ENCODE assay signal across 22 cellular contexts in genomic region chr5:133386662-133387061, GRCh38.
DNase-seq lines count a peak whose midpoint lies in the region; ATAC-seq and TF ChIP-seq lines count a peak whose summit lies in the region.
"Had no signal": no experiment of that assay in that cellular context is flagged by ENCODE, and none has a peak within 500 bp of the region (broad histone marks: within the 10 kb centered on the region; RNA-seq: fewer than 3 reads in every experiment).

No MANE protein-coding gene starts in this region.

- H3K9me2 ChIP-seq in hepatocyte (replicated peaks; ENCODE audit: insufficient read depth), result no peaks in the 10 kb centered on the region

- no peak overlapping the region for H3K4ac ChIP-seq in H9 (ENCODE audit: low read depth, low read length)

- H2BK120ac ChIP-seq in H9 (ENCODE audit: low read depth, low read length, poor library complexity, severe bottlenecking), result no peak overlapping the region

- no peak overlapping the region for H2BK12ac ChIP-seq in H9 (ENCODE audit: insufficient read length, low read depth, low read length)

- no peak overlapping the region for H3K23ac ChIP-seq in H9 (ENCODE audit: insufficient read length, low read depth, low read length)

- no peak overlapping the region for H3K4me3 ChIP-seq in dorsolateral prefrontal cortex
- H3K4me3 ChIP-seq in hepatocyte, result no peak overlapping the region
- H3K4me3 ChIP-seq: A549, GM23248, MG63 had no signal

- no peak overlapping the region for H4K91ac ChIP-seq in H9 (ENCODE audit: insufficient read length, low read depth, low read length)

- H2AFZ ChIP-seq in H9 (ENCODE audit: low read length) (no peak overlapping the region), hepatocyte (no peak overlapping the region)
- H2AFZ ChIP-seq: GM23248 had no signal

- no peak overlapping the region for H2BK15ac ChIP-seq in H9 (ENCODE audit: low read depth, low read length)

- no peak overlapping the region for H4K5ac ChIP-seq in H9 (ENCODE audit: insufficient read length, low read depth, low read length)

- no peak overlapping the region for H2BK5ac ChIP-seq in H9 (ENCODE audit: insufficient read length, low read length)

- no peak overlapping the region for H2BK20ac ChIP-seq in H9 (ENCODE audit: low read depth, low read length, poor library complexity, severe bottlenecking)

- H3K4me3 Mint-ChIP-seq in activated T-cell treated with anti-CD3 and anti-CD28 coated beads, Interleukin-2, amount 50 U/mL, for 24 hours, result no peak overlapping the region
- H3K4me3 Mint-ChIP-seq in H9, result no peak overlapping the region
- no peak overlapping the region for H3K4me3 Mint-ChIP-seq in activated CD4-positive, alpha-beta memory T cell treated with anti-CD3 and anti-CD28 coated beads, Interleukin-2, amount 10 ng/mL, durations not matched to agents 7 days and 5 days
- H3K4me3 Mint-ChIP-seq: CD4-positive, alpha-beta T cell had no signal

- H4K20me1 ChIP-seq in H9 (ENCODE audit: control insufficient read depth, insufficient read depth, insufficient read length) (no peaks in the 10 kb centered on the region), hepatocyte (ENCODE audit: insufficient read depth, poor library complexity, severe bottlenecking) (no peaks in the 10 kb centered on the region)

- H3K27me3 Mint-ChIP-seq in activated T-cell treated with anti-CD3 and anti-CD28 coated beads, Interleukin-2, amount 50 U/mL, for 24 hours, result peaks cover 40% of the 10 kb centered on the region
- H3K27me3 Mint-ChIP-seq in H9 (ENCODE audit: low read depth), result peaks cover 3% of the 10 kb centered on the region; the same call in 1 of the 2 replicates
- H3K27me3 Mint-ChIP-seq in activated CD4-positive, alpha-beta memory T cell treated with anti-CD3 and anti-CD28 coated beads, Interleukin-2, amount 10 ng/mL, durations not matched to agents 7 days and 5 days, result peaks cover 24% of the 10 kb centered on the region

- no peaks in the 10 kb centered on the region for H3K23me2 ChIP-seq in H9 (ENCODE audit: insufficient read length, low read depth, low read length, poor library complexity, severe bottlenecking)

- no peak overlapping the region for H4K8ac ChIP-seq in H9 (replicated peaks; ENCODE audit: insufficient read length, low read depth, low read length)

- no peak for TF ChIP-seq CTCF in H9 (conservative IDR thresholded peaks at IDR 0.05)
- TF ChIP-seq CTCF in dorsolateral prefrontal cortex (IDR thresholded peaks at IDR 0.05 in 54 of 56, conservative IDR thresholded peaks at IDR 0.05 in 2 of 56; ENCODE audit: low read depth in 1 of 56, partially characterized antibody in 56 of 56), result no peak
- TF ChIP-seq CTCF in hepatocyte (IDR thresholded peaks at IDR 0.05; ENCODE audit: poor library complexity), result no peak

- H3K9ac ChIP-seq in H9 (ENCODE audit: extremely low read depth, insufficient read length, low read length), result no peak overlapping the region
- H3K9ac ChIP-seq: GM23248 had no signal

- peaks cover 3% of the 10 kb centered on the region for H3K4me1 Mint-ChIP-seq in activated T-cell treated with anti-CD3 and anti-CD28 coated beads, Interleukin-2, amount 50 U/mL, for 24 hours (ENCODE audit: low read depth)
- H3K4me1 Mint-ChIP-seq in H9, result peaks cover 19 to 26% of the 10 kb centered on the region in 2 experiments
- no peaks in the 10 kb centered on the region for H3K4me1 Mint-ChIP-seq in activated CD4-positive, alpha-beta memory T cell treated with anti-CD3 and anti-CD28 coated beads, Interleukin-2, amount 10 ng/mL, durations not matched to agents 7 days and 5 days

- H3K9me3 Mint-ChIP-seq in activated T-cell treated with anti-CD3 and anti-CD28 coated beads, Interleukin-2, amount 50 U/mL, for 24 hours, result no peaks in the 10 kb centered on the region
- no peaks in the 10 kb centered on the region for H3K9me3 Mint-ChIP-seq in H9
- H3K9me3 Mint-ChIP-seq in activated CD4-positive, alpha-beta memory T cell treated with anti-CD3 and anti-CD28 coated beads, Interleukin-2, amount 10 ng/mL, durations not matched to agents 7 days and 5 days, result no peaks in the 10 kb centered on the region
- H3K9me3 Mint-ChIP-seq: CD4-positive, alpha-beta T cell had no signal

- CTCF ChIA-PET in activated CD4-positive, alpha-beta memory T cell treated with anti-CD3 and anti-CD28 coated beads, Interleukin-2, amount 10 ng/mL, durations not matched to agents 7 days and 5 days (lab: Charles Lee), result no interaction called here

- no peak overlapping the region for H3K27ac Mint-ChIP-seq in activated T-cell treated with anti-CD3 and anti-CD28 coated beads, Interleukin-2, amount 50 U/mL, for 24 hours
- no peak overlapping the region for H3K27ac Mint-ChIP-seq in H9
- no peak overlapping the region for H3K27ac Mint-ChIP-seq in activated CD4-positive, alpha-beta memory T cell treated with anti-CD3 and anti-CD28 coated beads, Interleukin-2, amount 10 ng/mL, durations not matched to agents 7 days and 5 days
- H3K27ac Mint-ChIP-seq: CD4-positive, alpha-beta T cell had no signal

- H3T11ph ChIP-seq in H9 (ENCODE audit: low read length), result no peak overlapping the region

- no peaks in the 10 kb centered on the region for H3K36me3 ChIP-seq in hepatocyte (replicated peaks; ENCODE audit: insufficient read depth, low read depth)
- H3K36me3 ChIP-seq: MG63 had no signal

- no peaks in the 10 kb centered on the region for H3K79me2 ChIP-seq in H9 (ENCODE audit: insufficient read depth, low read length)
- no peaks in the 10 kb centered on the region for H3K79me2 ChIP-seq in hepatocyte

- no peaks in the 10 kb centered on the region for H3K9me3 ChIP-seq in H9 (ENCODE audit: control insufficient read depth, low read depth, low read length)
- H3K9me3 ChIP-seq in hepatocyte (ENCODE audit: low read depth), result no peaks in the 10 kb centered on the region
- H3K9me3 ChIP-seq: A549, Caco-2, MG63 had no signal

- H3K27me3 ChIP-seq in H9 (ENCODE audit: insufficient read depth, low read length) (no peaks in the 10 kb centered on the region), dorsolateral prefrontal cortex (no peaks in the 10 kb centered on the region), hepatocyte (no peaks in the 10 kb centered on the region)

- ATAC-seq in left lobe of liver, result no peak
- ATAC-seq: A549, Panc1 had no signal

- H3K14ac ChIP-seq in H9 (ENCODE audit: insufficient read depth, low read length), result no peak overlapping the region

- POLR2A ChIA-PET in activated CD4-positive, alpha-beta memory T cell treated with anti-CD3 and anti-CD28 coated beads, Interleukin-2, amount 10 ng/mL, durations not matched to agents 7 days and 5 days (lab: Charles Lee), result no interaction called here

- H3K27ac ChIP-seq in H9 (ENCODE audit: insufficient read length, low read depth, low read length), result no peak overlapping the region
- no peak overlapping the region for H3K27ac ChIP-seq in dorsolateral prefrontal cortex
- no peak overlapping the region for H3K27ac ChIP-seq in hepatocyte
- H3K27ac ChIP-seq: A549, GM23248 had no signal

- no peaks in the 10 kb centered on the region for H3K79me1 ChIP-seq in H9 (ENCODE audit: insufficient read depth, low read depth, low read length, poor library complexity, severe bottlenecking)

- DNase-seq in activated T-cell treated with anti-CD3 and anti-CD28 coated beads, Interleukin-2, amount 50 U/mL, for 24 hours, result peak; percentile 17
- DNase-seq in activated T-cell treated with anti-CD3 and anti-CD28 coated beads, Interleukin-2, amount 50 U/mL, for 1 hour, result no peak
- peak; percentile 4 for DNase-seq in H9
- DNase-seq in activated CD4-positive, alpha-beta memory T cell treated with anti-CD3 and anti-CD28 coated beads, Interleukin-2, amount 10 ng/mL, durations not matched to agents 7 days and 5 days, result peak; percentile 7
- DNase-seq in left lobe of liver (ENCODE audit: low spot score), result peak; percentile 10
- DNase-seq in dorsolateral prefrontal cortex, result no peak
- no peak for DNase-seq in hepatocyte (ENCODE audit: low spot score)
- DNase-seq in SIG-M5 treated with dmso at 0.1 percent for 504 hours (lab: John Stamatoyannopoulos, UW; ENCODE audit: unreplicated experiment), result no peak
- DNase-seq: Caco-2; CD4-positive, alpha-beta T cell; GDM1; GM23248; HCEC 1CT; Kasumi-1; MG63; NCI-H1048; NCI-H1436 treated with DMSO at 0.1 percent for 48 hours; NCI-H2029 treated with DMSO at 0.1 percent for 48 hours; NCI-H2171; NCI-H526 had no signal

- H3K4me2 ChIP-seq in H9 (ENCODE audit: insufficient read depth, insufficient read length, low read length), result no peak overlapping the region
- no peak overlapping the region for H3K4me2 ChIP-seq in hepatocyte
- H3K4me2 ChIP-seq: A549 had no signal

- H3K56ac ChIP-seq in H9 (ENCODE audit: insufficient read length, low read depth, low read length), result no peak overlapping the region

- no peak overlapping the region for H3K18ac ChIP-seq in H9 (ENCODE audit: insufficient read length, low read depth, low read length)

- H3K4me1 ChIP-seq in H9 (ENCODE audit: insufficient read depth, low read length), result peaks cover 5% of the 10 kb centered on the region; the same call in 1 of the 2 replicates
- H3K4me1 ChIP-seq in hepatocyte (ENCODE audit: insufficient read depth), result no peaks in the 10 kb centered on the region
- H3K4me1 ChIP-seq: A549, Caco-2 had no signal

- no peak overlapping the region for H2AK5ac ChIP-seq in H9 (ENCODE audit: insufficient read length, low read length)

- WGBS in H9 (ENCODE audit: extremely low coverage, insufficient read length, low lambda C conversion rate), result no CpG with 5 or more reads among the region's 10 CpGs
- 85% methylated on average over 10 of the region's 10 CpGs for WGBS in hepatocyte (ENCODE audit: low lambda C conversion rate, missing lambda C conversion rate)

- no peaks in the 10 kb centered on the region for H3K36me3 Mint-ChIP-seq in activated T-cell treated with anti-CD3 and anti-CD28 coated beads, Interleukin-2, amount 50 U/mL, for 24 hours (ENCODE audit: low read depth)
- no peaks in the 10 kb centered on the region; a peak in 1 of 7 replicates for H3K36me3 Mint-ChIP-seq in H9 (ENCODE audit: insufficient read depth in 1 of 3, low read depth in 3 of 3)
- no peaks in the 10 kb centered on the region for H3K36me3 Mint-ChIP-seq in activated CD4-positive, alpha-beta memory T cell treated with anti-CD3 and anti-CD28 coated beads, Interleukin-2, amount 10 ng/mL, durations not matched to agents 7 days and 5 days (ENCODE audit: low read depth)

- intact Hi-C loops in dorsolateral prefrontal cortex (cut with DNase I), result no loop called here

Comparison
In these comparisons a context has a peak if more than half of its experiments do, and no peak if none do; other contexts are left out.
1. DNase-seq: peak in activated T-cell treated with anti-CD3 and anti-CD28 coated beads, Interleukin-2, amount 50 U/mL, for 24 hours (single experiment), H9 (single experiment), activated CD4-positive, alpha-beta memory T cell treated with anti-CD3 and anti-CD28 coated beads, Interleukin-2, amount 10 ng/mL, durations not matched to agents 7 days and 5 days (single experiment) and left lobe of liver (single experiment); none in activated T-cell treated with anti-CD3 and anti-CD28 coated beads, Interleukin-2, amount 50 U/mL, for 1 hour (single experiment), dorsolateral prefrontal cortex (0 of 10), hepatocyte (single experiment) and SIG-M5 treated with dmso at 0.1 percent for 504 hours (single experiment).